13 cellular contexts compared by ENCODE assay signal in the genomic region with DNA sequence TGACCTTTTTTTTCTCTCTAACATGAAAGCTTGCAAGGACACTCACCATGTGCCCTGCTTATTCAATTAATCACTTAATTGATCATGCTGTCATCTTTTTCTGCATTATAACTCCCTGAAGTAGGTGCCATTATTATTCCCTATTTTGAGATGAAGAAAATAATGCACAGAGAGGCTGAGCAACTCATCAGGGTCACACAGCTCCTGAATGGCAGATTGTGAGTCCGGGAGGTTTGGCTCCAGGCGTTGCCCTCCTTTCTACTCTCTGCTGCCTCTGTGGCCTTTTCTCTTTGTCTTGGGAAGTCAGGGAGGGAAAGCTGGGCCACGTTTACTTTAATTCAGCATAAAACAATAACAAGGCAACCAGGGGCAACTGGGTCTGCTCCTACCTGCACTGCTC. TPM values are rescaled to one million over a fixed set of nuclear protein-coding genes. Genes with fewer than 3 reads are reported as not detected.
A peak's percentile ranks its signal among the peaks of the same experiment; 100 is the strongest.
DNase-seq lines count a peak whose midpoint lies in the region; ATAC-seq and TF ChIP-seq lines count a peak whose summit lies in the region.
"Had no signal": no experiment of that assay in that cellular context is flagged by ENCODE, and none has a peak within 500 bp of the region (broad histone marks: within the 10 kb centered on the region; RNA-seq: fewer than 3 reads in every experiment).

No MANE protein-coding gene starts in this region.

- DNase-seq in activated CD4-positive, alpha-beta T cell treated with anti-CD3 and anti-CD28 coated beads, Interleukin-2, amount 10 ng/mL, durations not matched to agents 24 days and 14 days: peak; percentile 12
- no peak for DNase-seq in activated CD4-positive, alpha-beta T cell treated with anti-CD3 and anti-CD28 coated beads, Interleukin-2, amount 50 U/mL, for 4 hours
- DNase-seq in RWPE2 (ENCODE audit: low spot score): peak; percentile 14
- peak; percentile 16 for DNase-seq in mesenteric fat pad (ENCODE audit: low spot score)
- peak; percentile 13 for DNase-seq in ureter (ENCODE audit: low spot score)
- no peak for DNase-seq in C1 segment of cervical spinal cord (lab: John Stamatoyannopoulos, UW)
- DNase-seq: Caco-2; CD8-positive, alpha-beta memory T cell; DND-41; GDM1 had no signal

- ATAC-seq in RWPE2 (ENCODE audit: low read depth) (no peak), GM21786 (IDR thresholded peaks at IDR 0.05; ENCODE audit: unreplicated experiment) (no peak)

- H3K4me3 Mint-ChIP-seq in activated CD4-positive, alpha-beta T cell treated with anti-CD3 and anti-CD28 coated beads, Interleukin-2, amount 10 ng/mL, durations not matched to agents 24 days and 14 days: no peak overlapping the region
- H3K4me3 Mint-ChIP-seq: CD8-positive, alpha-beta memory T cell had no signal

- intact Hi-C loops in activated CD4-positive, alpha-beta T cell treated with anti-CD3 and anti-CD28 coated beads, Interleukin-2, amount 10 ng/mL, durations not matched to agents 24 days and 14 days (cut with micrococcal nuclease): no loop called here

- no peak overlapping the region for H3K4me3 ChIP-seq in RWPE2 (ENCODE audit: severe bottlenecking)
- H3K4me3 ChIP-seq: HAP-1 had no signal

- no peaks in the 10 kb centered on the region for H3K36me3 Mint-ChIP-seq in activated CD4-positive, alpha-beta T cell treated with anti-CD3 and anti-CD28 coated beads, Interleukin-2, amount 10 ng/mL, durations not matched to agents 24 days and 14 days (ENCODE audit: low read depth)
- H3K36me3 Mint-ChIP-seq: CD8-positive, alpha-beta memory T cell had no signal

- no peak overlapping the region for H3K27ac ChIP-seq in RWPE2 (ENCODE audit: poor library complexity, severe bottlenecking)
- H3K27ac ChIP-seq: 22Rv1 had no signal

- no peak for TF ChIP-seq CTCF in RWPE2 (IDR thresholded peaks at IDR 0.05; ENCODE audit: poor library complexity, severe bottlenecking)

- peaks cover 10% of the 10 kb centered on the region for H3K27me3 Mint-ChIP-seq in activated CD4-positive, alpha-beta T cell treated with anti-CD3 and anti-CD28 coated beads, Interleukin-2, amount 10 ng/mL, durations not matched to agents 24 days and 14 days

- H3K9me3 Mint-ChIP-seq in activated CD4-positive, alpha-beta T cell treated with anti-CD3 and anti-CD28 coated beads, Interleukin-2, amount 10 ng/mL, durations not matched to agents 24 days and 14 days: no peaks in the 10 kb centered on the region
- H3K9me3 Mint-ChIP-seq: CD8-positive, alpha-beta memory T cell had no signal

- H3K36me3 ChIP-seq in RWPE2 (ENCODE audit: low read depth): no peaks in the 10 kb centered on the region
- H3K36me3 ChIP-seq: HAP-1 had no signal

- H3K4me1 ChIP-seq in RWPE2 (ENCODE audit: insufficient read depth, poor library complexity, severe bottlenecking): peaks cover 6% of the 10 kb centered on the region

- peaks cover 21% of the 10 kb centered on the region for H3K4me1 Mint-ChIP-seq in activated CD4-positive, alpha-beta T cell treated with anti-CD3 and anti-CD28 coated beads, Interleukin-2, amount 10 ng/mL, durations not matched to agents 24 days and 14 days

- no peaks in the 10 kb centered on the region for H3K27me3 ChIP-seq in RWPE2 (ENCODE audit: insufficient read depth, poor library complexity, severe bottlenecking)

- H3K9me3 ChIP-seq in RWPE2 (ENCODE audit: severe bottlenecking): no peaks in the 10 kb centered on the region
- H3K9me3 ChIP-seq: Caco-2, HAP-1 had no signal

- no peak overlapping the region for H3K27ac Mint-ChIP-seq in activated CD4-positive, alpha-beta T cell treated with anti-CD3 and anti-CD28 coated beads, Interleukin-2, amount 10 ng/mL, durations not matched to agents 24 days and 14 days
- H3K27ac Mint-ChIP-seq: CD8-positive, alpha-beta memory T cell had no signal

RNA-seq across cellular contexts. Expression of a gene that starts 17.2 kb away (rescaled TPM):
- 41.8 and 44.4 TPM in 2 replicates for total RNA-seq in activated CD4-positive, alpha-beta T cell treated with anti-CD3 and anti-CD28 coated beads, Interleukin-2, amount 10 ng/mL, durations not matched to agents 24 days and 14 days
- 44.8 TPM for total RNA-seq in mesenteric fat pad
- 49.7 TPM for total RNA-seq in ureter

Comparison
In these comparisons a context has a peak if more than half of its experiments do, and no peak if none do; other contexts are left out.
1. DNase-seq: peak in activated CD4-positive, alpha-beta T cell treated with anti-CD3 and anti-CD28 coated beads, Interleukin-2, amount 10 ng/mL, durations not matched to agents 24 days and 14 days (single experiment), RWPE2 (single experiment), mesenteric fat pad (single experiment) and ureter (single experiment); none in activated CD4-positive, alpha-beta T cell treated with anti-CD3 and anti-CD28 coated beads, Interleukin-2, amount 50 U/mL, for 4 hours (0 of 2) and C1 segment of cervical spinal cord (0 of 14).